1 cellular context compared by ENCODE assay signal in the genomic region with DNA sequence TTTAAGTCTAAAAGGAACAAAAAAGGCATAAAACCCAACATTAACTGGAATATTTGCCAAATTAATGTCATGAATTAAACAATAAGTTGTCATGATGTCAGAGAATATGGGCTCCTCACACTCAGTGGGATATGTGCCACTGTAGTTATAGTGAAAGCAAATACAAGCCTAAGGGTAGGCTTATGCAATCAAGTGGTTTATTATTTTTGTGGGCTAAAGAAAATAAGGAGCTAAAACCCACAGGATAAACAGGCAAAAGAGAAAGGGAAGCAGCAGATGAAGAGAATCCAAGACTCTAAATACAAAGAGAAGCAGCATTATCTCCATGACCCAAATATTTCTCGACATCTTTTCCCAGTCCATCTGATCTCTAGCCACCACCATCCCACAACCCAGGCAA.
TF ChIP-seq lines count a peak whose summit lies in the region.

No MANE protein-coding gene starts in this region.

TF ChIP-seq in HepG2, 621 proteins besides CTCF, POLR2A, EP300 and RAD21:
- TF ChIP-seq, protein P1, sequence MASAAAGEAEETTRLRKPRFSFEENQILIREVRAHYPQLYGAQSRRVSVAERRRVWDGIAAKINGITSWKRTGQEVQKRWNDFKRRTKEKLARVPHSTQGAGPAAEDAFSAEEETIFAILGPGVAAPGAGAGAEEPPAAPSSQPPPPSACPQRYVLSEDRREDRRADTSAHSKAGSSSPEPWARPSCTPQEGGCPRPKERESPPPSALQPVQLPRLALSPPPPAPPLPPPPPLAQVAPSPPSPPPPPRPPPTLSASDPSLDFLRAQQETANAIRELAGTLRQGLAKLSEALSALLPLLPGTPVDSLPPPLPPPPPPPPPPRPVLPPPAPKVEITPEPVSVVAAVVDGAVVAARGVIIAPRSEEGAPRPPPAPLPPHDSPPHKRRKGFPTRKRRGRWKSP (CRISPR knock-in tag; IDR thresholded peaks at IDR 0.05) = no peak
- TF ChIP-seq, protein P2, sequence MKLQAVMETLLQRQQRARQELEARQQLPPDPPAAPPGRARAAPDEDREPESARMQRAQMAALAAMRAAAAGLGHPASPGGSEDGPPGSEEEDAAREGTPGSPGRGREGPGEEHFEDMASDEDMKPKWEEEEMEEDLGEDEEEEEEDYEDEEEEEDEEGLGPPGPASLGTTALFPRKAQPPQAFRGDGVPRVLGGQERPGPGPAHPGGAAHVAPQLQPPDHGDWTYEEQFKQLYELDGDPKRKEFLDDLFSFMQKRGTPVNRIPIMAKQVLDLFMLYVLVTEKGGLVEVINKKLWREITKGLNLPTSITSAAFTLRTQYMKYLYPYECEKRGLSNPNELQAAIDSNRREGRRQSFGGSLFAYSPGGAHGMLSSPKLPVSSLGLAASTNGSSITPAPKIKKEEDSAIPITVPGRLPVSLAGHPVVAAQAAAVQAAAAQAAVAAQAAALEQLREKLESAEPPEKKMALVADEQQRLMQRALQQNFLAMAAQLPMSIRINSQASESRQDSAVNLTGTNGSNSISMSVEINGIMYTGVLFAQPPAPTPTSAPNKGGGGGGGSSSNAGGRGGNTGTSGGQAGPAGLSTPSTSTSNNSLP (IDR thresholded peaks at IDR 0.05; ENCODE audit: low read depth, low read length) = no peak
- TF ChIP-seq TCF7 (IDR thresholded peaks at IDR 0.05; ENCODE audit: low read depth) = no peak
- no peak for TF ChIP-seq ZNF543 (CRISPR knock-in tag; IDR thresholded peaks at IDR 0.05)
- no peak for TF ChIP-seq TCF12 (IDR thresholded peaks at IDR 0.05)
- no peak for TF ChIP-seq TCF12 (CRISPR knock-in tag; IDR thresholded peaks at IDR 0.05)
- TF ChIP-seq ZNF816 (CRISPR knock-in tag; IDR thresholded peaks at IDR 0.05; ENCODE audit: borderline replicate concordance) = no peak
- no peak for TF ChIP-seq SUZ12 (IDR thresholded peaks at IDR 0.05; ENCODE audit: low read depth, low read length)
- no peak for TF ChIP-seq NFKB2 (CRISPR knock-in tag; IDR thresholded peaks at IDR 0.05; ENCODE audit: borderline replicate concordance)
- TF ChIP-seq ZNF253 (CRISPR knock-in tag; IDR thresholded peaks at IDR 0.05; ENCODE audit: borderline replicate concordance) = no peak
- TF ChIP-seq PAX8 (CRISPR knock-in tag; IDR thresholded peaks at IDR 0.05; ENCODE audit: borderline replicate concordance) = no peak
- TF ChIP-seq, protein P3, sequence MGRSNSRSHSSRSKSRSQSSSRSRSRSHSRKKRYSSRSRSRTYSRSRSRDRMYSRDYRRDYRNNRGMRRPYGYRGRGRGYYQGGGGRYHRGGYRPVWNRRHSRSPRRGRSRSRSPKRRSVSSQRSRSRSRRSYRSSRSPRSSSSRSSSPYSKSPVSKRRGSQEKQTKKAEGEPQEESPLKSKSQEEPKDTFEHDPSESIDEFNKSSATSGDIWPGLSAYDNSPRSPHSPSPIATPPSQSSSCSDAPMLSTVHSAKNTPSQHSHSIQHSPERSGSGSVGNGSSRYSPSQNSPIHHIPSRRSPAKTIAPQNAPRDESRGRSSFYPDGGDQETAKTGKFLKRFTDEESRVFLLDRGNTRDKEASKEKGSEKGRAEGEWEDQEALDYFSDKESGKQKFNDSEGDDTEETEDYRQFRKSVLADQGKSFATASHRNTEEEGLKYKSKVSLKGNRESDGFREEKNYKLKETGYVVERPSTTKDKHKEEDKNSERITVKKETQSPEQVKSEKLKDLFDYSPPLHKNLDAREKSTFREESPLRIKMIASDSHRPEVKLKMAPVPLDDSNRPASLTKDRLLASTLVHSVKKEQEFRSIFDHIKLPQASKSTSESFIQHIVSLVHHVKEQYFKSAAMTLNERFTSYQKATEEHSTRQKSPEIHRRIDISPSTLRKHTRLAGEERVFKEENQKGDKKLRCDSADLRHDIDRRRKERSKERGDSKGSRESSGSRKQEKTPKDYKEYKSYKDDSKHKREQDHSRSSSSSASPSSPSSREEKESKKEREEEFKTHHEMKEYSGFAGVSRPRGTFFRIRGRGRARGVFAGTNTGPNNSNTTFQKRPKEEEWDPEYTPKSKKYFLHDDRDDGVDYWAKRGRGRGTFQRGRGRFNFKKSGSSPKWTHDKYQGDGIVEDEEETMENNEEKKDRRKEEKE (IDR thresholded peaks at IDR 0.05) = no peak
- no peak for TF ChIP-seq ATF1 (CRISPR knock-in tag; IDR thresholded peaks at IDR 0.05)
- TF ChIP-seq NCOA1 (CRISPR knock-in tag; IDR thresholded peaks at IDR 0.05) = no peak
- TF ChIP-seq SMAD9 (CRISPR knock-in tag; IDR thresholded peaks at IDR 0.05) = no peak
- no peak for TF ChIP-seq NKX3-1 (CRISPR knock-in tag; IDR thresholded peaks at IDR 0.05)
- TF ChIP-seq TOE1 (CRISPR knock-in tag; IDR thresholded peaks at IDR 0.05) = no peak
- TF ChIP-seq NR2F6 (IDR thresholded peaks at IDR 0.05) = no peak
- no peak for TF ChIP-seq NR2F6 (CRISPR knock-in tag; IDR thresholded peaks at IDR 0.05)
- TF ChIP-seq, protein P4, sequence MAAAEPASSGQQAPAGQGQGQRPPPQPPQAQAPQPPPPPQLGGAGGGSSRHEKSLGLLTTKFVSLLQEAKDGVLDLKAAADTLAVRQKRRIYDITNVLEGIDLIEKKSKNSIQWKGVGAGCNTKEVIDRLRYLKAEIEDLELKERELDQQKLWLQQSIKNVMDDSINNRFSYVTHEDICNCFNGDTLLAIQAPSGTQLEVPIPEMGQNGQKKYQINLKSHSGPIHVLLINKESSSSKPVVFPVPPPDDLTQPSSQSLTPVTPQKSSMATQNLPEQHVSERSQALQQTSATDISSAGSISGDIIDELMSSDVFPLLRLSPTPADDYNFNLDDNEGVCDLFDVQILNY (CRISPR knock-in tag; conservative IDR thresholded peaks at IDR 0.05) = no peak
